In genomic region chr5:14118551-14119320, GRCh38 we compare ENCODE assay signal across 1 cellular context.
TF ChIP-seq lines count a peak whose summit lies in the region.

No MANE protein-coding gene starts in this region.

TF ChIP-seq in GM23338, 12 proteins besides CTCF, POLR2A, EP300 and RAD21 (continued from another document):
- TF ChIP-seq, protein P1, sequence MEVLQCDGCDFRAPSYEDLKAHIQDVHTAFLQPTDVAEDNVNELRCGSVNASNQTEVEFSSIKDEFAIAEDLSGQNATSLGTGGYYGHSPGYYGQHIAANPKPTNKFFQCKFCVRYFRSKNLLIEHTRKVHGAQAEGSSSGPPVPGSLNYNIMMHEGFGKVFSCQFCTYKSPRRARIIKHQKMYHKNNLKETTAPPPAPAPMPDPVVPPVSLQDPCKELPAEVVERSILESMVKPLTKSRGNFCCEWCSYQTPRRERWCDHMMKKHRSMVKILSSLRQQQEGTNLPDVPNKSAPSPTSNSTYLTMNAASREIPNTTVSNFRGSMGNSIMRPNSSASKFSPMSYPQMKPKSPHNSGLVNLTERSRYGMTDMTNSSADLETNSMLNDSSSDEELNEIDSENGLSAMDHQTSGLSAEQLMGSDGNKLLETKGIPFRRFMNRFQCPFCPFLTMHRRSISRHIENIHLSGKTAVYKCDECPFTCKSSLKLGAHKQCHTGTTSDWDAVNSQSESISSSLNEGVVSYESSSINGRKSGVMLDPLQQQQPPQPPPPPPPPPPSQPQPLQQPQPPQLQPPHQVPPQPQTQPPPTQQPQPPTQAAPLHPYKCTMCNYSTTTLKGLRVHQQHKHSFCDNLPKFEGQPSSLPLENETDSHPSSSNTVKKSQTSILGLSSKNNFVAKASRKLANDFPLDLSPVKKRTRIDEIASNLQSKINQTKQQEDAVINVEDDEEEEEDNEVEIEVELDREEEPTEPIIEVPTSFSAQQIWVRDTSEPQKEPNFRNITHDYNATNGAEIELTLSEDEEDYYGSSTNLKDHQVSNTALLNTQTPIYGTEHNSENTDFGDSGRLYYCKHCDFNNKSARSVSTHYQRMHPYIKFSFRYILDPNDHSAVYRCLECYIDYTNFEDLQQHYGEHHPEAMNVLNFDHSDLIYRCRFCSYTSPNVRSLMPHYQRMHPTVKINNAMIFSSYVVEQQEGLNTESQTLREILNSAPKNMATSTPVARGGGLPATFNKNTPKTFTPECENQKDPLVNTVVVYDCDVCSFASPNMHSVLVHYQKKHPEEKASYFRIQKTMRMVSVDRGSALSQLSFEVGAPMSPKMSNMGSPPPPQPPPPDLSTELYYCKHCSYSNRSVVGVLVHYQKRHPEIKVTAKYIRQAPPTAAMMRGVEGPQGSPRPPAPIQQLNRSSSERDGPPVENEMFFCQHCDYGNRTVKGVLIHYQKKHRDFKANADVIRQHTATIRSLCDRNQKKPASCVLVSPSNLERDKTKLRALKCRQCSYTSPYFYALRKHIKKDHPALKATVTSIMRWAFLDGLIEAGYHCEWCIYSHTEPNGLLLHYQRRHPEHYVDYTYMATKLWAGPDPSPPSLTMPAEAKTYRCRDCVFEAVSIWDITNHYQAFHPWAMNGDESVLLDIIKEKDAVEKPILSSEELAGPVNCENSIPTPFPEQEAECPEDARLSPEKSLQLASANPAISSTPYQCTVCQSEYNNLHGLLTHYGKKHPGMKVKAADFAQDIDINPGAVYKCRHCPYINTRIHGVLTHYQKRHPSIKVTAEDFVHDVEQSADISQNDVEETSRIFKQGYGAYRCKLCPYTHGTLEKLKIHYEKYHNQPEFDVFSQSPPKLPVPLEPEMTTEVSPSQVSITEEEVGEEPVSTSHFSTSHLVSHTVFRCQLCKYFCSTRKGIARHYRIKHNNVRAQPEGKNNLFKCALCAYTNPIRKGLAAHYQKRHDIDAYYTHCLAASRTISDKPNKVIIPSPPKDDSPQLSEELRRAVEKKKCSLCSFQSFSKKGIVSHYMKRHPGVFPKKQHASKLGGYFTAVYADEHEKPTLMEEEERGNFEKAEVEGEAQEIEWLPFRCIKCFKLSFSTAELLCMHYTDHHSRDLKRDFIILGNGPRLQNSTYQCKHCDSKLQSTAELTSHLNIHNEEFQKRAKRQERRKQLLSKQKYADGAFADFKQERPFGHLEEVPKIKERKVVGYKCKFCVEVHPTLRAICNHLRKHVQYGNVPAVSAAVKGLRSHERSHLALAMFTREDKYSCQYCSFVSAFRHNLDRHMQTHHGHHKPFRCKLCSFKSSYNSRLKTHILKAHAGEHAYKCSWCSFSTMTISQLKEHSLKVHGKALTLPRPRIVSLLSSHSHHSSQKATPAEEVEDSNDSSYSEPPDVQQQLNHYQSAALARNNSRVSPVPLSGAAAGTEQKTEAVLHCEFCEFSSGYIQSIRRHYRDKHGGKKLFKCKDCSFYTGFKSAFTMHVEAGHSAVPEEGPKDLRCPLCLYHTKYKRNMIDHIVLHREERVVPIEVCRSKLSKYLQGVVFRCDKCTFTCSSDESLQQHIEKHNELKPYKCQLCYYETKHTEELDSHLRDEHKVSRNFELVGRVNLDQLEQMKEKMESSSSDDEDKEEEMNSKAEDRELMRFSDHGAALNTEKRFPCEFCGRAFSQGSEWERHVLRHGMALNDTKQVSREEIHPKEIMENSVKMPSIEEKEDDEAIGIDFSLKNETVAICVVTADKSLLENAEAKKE (CRISPR knock-in tag; IDR thresholded peaks at IDR 0.05), result no peak
- TF ChIP-seq CREB1 (CRISPR knock-in tag; IDR thresholded peaks at IDR 0.05; ENCODE audit: low read depth), result no peak
- TF ChIP-seq ZNF114 (CRISPR knock-in tag; IDR thresholded peaks at IDR 0.05), result no peak
- no peak for TF ChIP-seq ZNF331 (CRISPR knock-in tag; IDR thresholded peaks at IDR 0.05; ENCODE audit: low read depth)
- TF ChIP-seq EZH2phosphoT487 (IDR thresholded peaks at IDR 0.05; ENCODE audit: unreplicated experiment), result no peak
- no peak for TF ChIP-seq JUNB (IDR thresholded peaks at IDR 0.05; ENCODE audit: unreplicated experiment)
- TF ChIP-seq, protein P2, sequence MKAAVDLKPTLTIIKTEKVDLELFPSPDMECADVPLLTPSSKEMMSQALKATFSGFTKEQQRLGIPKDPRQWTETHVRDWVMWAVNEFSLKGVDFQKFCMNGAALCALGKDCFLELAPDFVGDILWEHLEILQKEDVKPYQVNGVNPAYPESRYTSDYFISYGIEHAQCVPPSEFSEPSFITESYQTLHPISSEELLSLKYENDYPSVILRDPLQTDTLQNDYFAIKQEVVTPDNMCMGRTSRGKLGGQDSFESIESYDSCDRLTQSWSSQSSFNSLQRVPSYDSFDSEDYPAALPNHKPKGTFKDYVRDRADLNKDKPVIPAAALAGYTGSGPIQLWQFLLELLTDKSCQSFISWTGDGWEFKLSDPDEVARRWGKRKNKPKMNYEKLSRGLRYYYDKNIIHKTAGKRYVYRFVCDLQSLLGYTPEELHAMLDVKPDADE (IDR thresholded peaks at IDR 0.05), result no peak
- TF ChIP-seq POLR2AphosphoS5 (IDR thresholded peaks at IDR 0.05; ENCODE audit: low read depth), result no peak
- TF ChIP-seq, protein P3, sequence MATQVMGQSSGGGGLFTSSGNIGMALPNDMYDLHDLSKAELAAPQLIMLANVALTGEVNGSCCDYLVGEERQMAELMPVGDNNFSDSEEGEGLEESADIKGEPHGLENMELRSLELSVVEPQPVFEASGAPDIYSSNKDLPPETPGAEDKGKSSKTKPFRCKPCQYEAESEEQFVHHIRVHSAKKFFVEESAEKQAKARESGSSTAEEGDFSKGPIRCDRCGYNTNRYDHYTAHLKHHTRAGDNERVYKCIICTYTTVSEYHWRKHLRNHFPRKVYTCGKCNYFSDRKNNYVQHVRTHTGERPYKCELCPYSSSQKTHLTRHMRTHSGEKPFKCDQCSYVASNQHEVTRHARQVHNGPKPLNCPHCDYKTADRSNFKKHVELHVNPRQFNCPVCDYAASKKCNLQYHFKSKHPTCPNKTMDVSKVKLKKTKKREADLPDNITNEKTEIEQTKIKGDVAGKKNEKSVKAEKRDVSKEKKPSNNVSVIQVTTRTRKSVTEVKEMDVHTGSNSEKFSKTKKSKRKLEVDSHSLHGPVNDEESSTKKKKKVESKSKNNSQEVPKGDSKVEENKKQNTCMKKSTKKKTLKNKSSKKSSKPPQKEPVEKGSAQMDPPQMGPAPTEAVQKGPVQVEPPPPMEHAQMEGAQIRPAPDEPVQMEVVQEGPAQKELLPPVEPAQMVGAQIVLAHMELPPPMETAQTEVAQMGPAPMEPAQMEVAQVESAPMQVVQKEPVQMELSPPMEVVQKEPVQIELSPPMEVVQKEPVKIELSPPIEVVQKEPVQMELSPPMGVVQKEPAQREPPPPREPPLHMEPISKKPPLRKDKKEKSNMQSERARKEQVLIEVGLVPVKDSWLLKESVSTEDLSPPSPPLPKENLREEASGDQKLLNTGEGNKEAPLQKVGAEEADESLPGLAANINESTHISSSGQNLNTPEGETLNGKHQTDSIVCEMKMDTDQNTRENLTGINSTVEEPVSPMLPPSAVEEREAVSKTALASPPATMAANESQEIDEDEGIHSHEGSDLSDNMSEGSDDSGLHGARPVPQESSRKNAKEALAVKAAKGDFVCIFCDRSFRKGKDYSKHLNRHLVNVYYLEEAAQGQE (IDR thresholded peaks at IDR 0.05; ENCODE audit: unreplicated experiment), result no peak
- no peak for TF ChIP-seq STAT1 (IDR thresholded peaks at IDR 0.05; ENCODE audit: unreplicated experiment)
